ENCODE assay signal across 18 cellular contexts in the genomic region with DNA sequence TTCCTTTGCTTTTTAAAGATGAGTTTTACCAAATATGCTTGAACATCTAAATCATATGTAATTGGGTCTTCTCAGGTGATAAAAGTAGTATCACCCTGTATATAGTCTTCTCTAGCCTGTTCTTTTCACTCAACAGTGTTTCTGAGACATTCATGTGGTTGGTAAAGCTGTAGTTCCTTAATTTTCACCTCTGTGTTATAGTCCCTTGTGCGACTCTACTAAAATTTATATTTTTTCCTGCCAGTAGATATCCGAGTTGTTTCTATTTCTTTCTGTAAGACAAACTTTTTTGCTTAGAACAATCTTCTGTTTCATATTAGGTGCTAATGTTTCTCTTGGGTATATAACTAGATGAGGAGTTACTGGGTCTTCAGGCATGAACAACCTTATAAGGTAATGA. TPM values are rescaled to one million over a fixed set of nuclear protein-coding genes. Genes with fewer than 3 reads are reported as not detected.
A peak's percentile ranks its signal among the peaks of the same experiment; 100 is the strongest.
DNase-seq lines count a peak whose midpoint lies in the region; ATAC-seq, FAIRE-seq and TF ChIP-seq lines count a peak whose summit lies in the region.
"Had no signal": no experiment of that assay in that cellular context is flagged by ENCODE, and none has a peak within 500 bp of the region (broad histone marks: within the 10 kb centered on the region; RNA-seq: fewer than 3 reads in every experiment).

No MANE protein-coding gene starts in this region.

- no peak overlapping the region for H3K4me3 ChIP-seq in K562
- H3K4me3 ChIP-seq: A549, SJSA1 had no signal

- no peak overlapping the region for H3K4me3 Mint-ChIP-seq in activated T-cell treated with anti-CD3 and anti-CD28 coated beads, Interleukin-2, amount 50 U/mL, for 72 hours
- H3K4me3 Mint-ChIP-seq in type B pancreatic cell, result no peak overlapping the region
- H3K4me3 Mint-ChIP-seq: T-cell had no signal

- no peak overlapping the region for H3K4me2 ChIP-seq in K562 (ENCODE audit: insufficient read depth, low read length)
- H3K4me2 ChIP-seq: A549 had no signal

- DNase-seq in activated T-cell treated with anti-CD3 and anti-CD28 coated beads, Interleukin-2, amount 50 U/mL, for 72 hours, result no peak
- DNase-seq in activated T-cell treated with anti-CD3 and anti-CD28 coated beads for 4 hours (no peak), NAMALWA (ENCODE audit: low spot score) (peak; percentile 56), K562 (ENCODE audit: extremely low read depth in 1 of 4, low spot score in 3 of 4) (no peak), type B pancreatic cell (ENCODE audit: extremely low spot score, unreplicated experiment) (no peak), DMS 273 (lab: John Stamatoyannopoulos, UW; ENCODE audit: unreplicated experiment) (no peak), NCI-H187 (lab: John Stamatoyannopoulos, UW) (no peak), NCI-H748 treated with DMSO at 0.1 percent for 48 hours (lab: John Stamatoyannopoulos, UW) (no peak)
- DNase-seq: Caco-2, GOT3, NCI-H1092 treated with DMSO at 0.1 percent for 48 hours, NCI-H2107, NCI-H526 treated with DMSO at 0.1 percent for 48 hours, T-cell had no signal

- H3K9me3 ChIP-seq in K562 (replicated peaks; ENCODE audit: control insufficient read depth, insufficient read depth, low read depth, low read length), result no peaks in the 10 kb centered on the region
- H3K9me3 ChIP-seq: A549, Caco-2, SJSA1 had no signal

- CTCF ChIA-PET in K562 (lab: Yijun Ruan, JAX; ENCODE audit: low intra/inter-chr PET ratio), result no interaction called here

- no peak for TF ChIP-seq POLR2A in K562 (conservative IDR thresholded peaks at IDR 0.05)

- no peaks in the 10 kb centered on the region for H3K36me3 ChIP-seq in K562 (ENCODE audit: control insufficient read depth, insufficient read depth, low read length)
- H3K36me3 ChIP-seq: SJSA1 had no signal

- no peak overlapping the region for H3K27ac ChIP-seq in K562 (ENCODE audit: extremely low read depth, low read depth, low read length)
- H3K27ac ChIP-seq: A549, HL-60, SJSA1 had no signal

- H3K36me3 Mint-ChIP-seq in activated T-cell treated with anti-CD3 and anti-CD28 coated beads, Interleukin-2, amount 50 U/mL, for 72 hours (ENCODE audit: insufficient read depth in 2 of 2), result no peaks in the 10 kb centered on the region
- no peaks in the 10 kb centered on the region for H3K36me3 Mint-ChIP-seq in type B pancreatic cell
- H3K36me3 Mint-ChIP-seq: T-cell had no signal

- POLR2A ChIA-PET in K562 (lab: Yijun Ruan, JAX), result interaction anchor here (0.6 to 1.1 kb wide), 2 partner anchors 9 to 29 kb away, joined by 3 to 4 read pairs; no protein-coding TSS in a partner anchor

- no peaks in the 10 kb centered on the region for H3K79me2 ChIP-seq in K562 (ENCODE audit: control insufficient read depth, insufficient read depth, low read length)

- TF ChIP-seq CTCF in K562 (IDR thresholded peaks at IDR 0.05 in 2 of 3, conservative IDR thresholded peaks at IDR 0.05 in 1 of 3; ENCODE audit: insufficient read depth in 2 of 3, low read depth in 1 of 3, low read length in 3 of 3) (no peak), type B pancreatic cell (conservative IDR thresholded peaks at IDR 0.05) (no peak)

- WGBS in K562 (ENCODE audit: insufficient coverage, low coverage, missing lambda C conversion rate), result 16% methylated on average over 2 of the region's 2 CpGs

- peaks cover 35% of the 10 kb centered on the region for H3K4me1 Mint-ChIP-seq in activated T-cell treated with anti-CD3 and anti-CD28 coated beads, Interleukin-2, amount 50 U/mL, for 72 hours (ENCODE audit: low read depth)
- H3K4me1 Mint-ChIP-seq in type B pancreatic cell (ENCODE audit: unreplicated experiment), result peaks cover 14% of the 10 kb centered on the region

- no peaks in the 10 kb centered on the region for H3K9me1 ChIP-seq in K562 (ENCODE audit: control insufficient read depth, insufficient read depth, low read length)

- no peaks in the 10 kb centered on the region for H3K9me3 Mint-ChIP-seq in activated T-cell treated with anti-CD3 and anti-CD28 coated beads, Interleukin-2, amount 50 U/mL, for 72 hours
- no peaks in the 10 kb centered on the region for H3K9me3 Mint-ChIP-seq in type B pancreatic cell
- H3K9me3 Mint-ChIP-seq: T-cell had no signal

- H3K27me3 Mint-ChIP-seq in activated T-cell treated with anti-CD3 and anti-CD28 coated beads, Interleukin-2, amount 50 U/mL, for 72 hours (ENCODE audit: low read depth), result no peaks in the 10 kb centered on the region
- no peaks in the 10 kb centered on the region for H3K27me3 Mint-ChIP-seq in type B pancreatic cell
- H3K27me3 Mint-ChIP-seq: T-cell had no signal

- no peak for TF ChIP-seq EP300 in K562 (IDR thresholded peaks at IDR 0.05; ENCODE audit: low read length)

- H3K4me1 ChIP-seq in K562 (replicated peaks in 1 of 2; ENCODE audit: control insufficient read depth in 2 of 2, insufficient read depth in 2 of 2, low read length in 2 of 2), result peaks cover 2 to 20% of the 10 kb centered on the region in 2 experiments
- H3K4me1 ChIP-seq: A549, SJSA1 had no signal

- BruUV-seq in K562 (replicated peaks; lab: Mats Ljungman, UMichigan), result no TSS peak

- no peak for ATAC-seq in activated T-cell treated with anti-CD3 and anti-CD28 coated beads, Interleukin-2, amount 50 U/mL, for 72 hours (replicated peaks in 1 of 2)
- no peak for ATAC-seq in K562
- ATAC-seq: A549, T-cell had no signal

- no peak for TF ChIP-seq RAD21 in K562 (CRISPR knock-in tag; conservative IDR thresholded peaks at IDR 0.05 in 1 of 2, IDR thresholded peaks at IDR 0.05 in 1 of 2)

- H2AFZ ChIP-seq in K562 (ENCODE audit: low read depth, low read length), result no peak overlapping the region

- H3K27ac Mint-ChIP-seq in activated T-cell treated with anti-CD3 and anti-CD28 coated beads, Interleukin-2, amount 50 U/mL, for 72 hours, result peak overlapping the region; percentile 51
- H3K27ac Mint-ChIP-seq in type B pancreatic cell, result no peak overlapping the region
- H3K27ac Mint-ChIP-seq: T-cell had no signal

- H3K9ac ChIP-seq in K562 (ENCODE audit: insufficient read depth in 1 of 2, low read depth in 2 of 2, low read length in 2 of 2), result no peak overlapping the region

- peaks cover 8% of the 10 kb centered on the region; the same call in 1 of the 2 replicates for H4K20me1 ChIP-seq in K562 (replicated peaks; ENCODE audit: control insufficient read depth, insufficient read depth, low read length)

- in situ Hi-C loops in K562 (cut with MboI), result no loop called here

- FAIRE-seq in K562 (lab: Jason Lieb, UNC), result no peak
- FAIRE-seq: A549, HTR-8/SVneo had no signal

- intact Hi-C loops in K562 (cut with micrococcal nuclease), result no loop called here

- H3K27me3 ChIP-seq in K562 (ENCODE audit: control insufficient read depth in 2 of 2, insufficient read depth in 2 of 2, low read length in 2 of 2), result peaks cover 9 to 21% of the 10 kb centered on the region in 2 experiments; a peak in 3 of 5 replicates

TF ChIP-seq in K562, 482 proteins besides CTCF, POLR2A, EP300 and RAD21:
- TF ChIP-seq, protein P1, sequence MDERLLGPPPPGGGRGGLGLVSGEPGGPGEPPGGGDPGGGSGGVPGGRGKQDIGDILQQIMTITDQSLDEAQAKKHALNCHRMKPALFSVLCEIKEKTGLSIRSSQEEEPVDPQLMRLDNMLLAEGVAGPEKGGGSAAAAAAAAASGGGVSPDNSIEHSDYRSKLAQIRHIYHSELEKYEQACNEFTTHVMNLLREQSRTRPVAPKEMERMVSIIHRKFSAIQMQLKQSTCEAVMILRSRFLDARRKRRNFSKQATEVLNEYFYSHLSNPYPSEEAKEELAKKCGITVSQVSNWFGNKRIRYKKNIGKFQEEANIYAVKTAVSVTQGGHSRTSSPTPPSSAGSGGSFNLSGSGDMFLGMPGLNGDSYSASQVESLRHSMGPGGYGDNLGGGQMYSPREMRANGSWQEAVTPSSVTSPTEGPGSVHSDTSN (CRISPR knock-in tag; IDR thresholded peaks at IDR 0.05; ENCODE audit: low read depth), result no peak
- TF ChIP-seq, protein P1 (tag; conservative IDR thresholded peaks at IDR 0.05; ENCODE audit: low read depth), result no peak
- TF ChIP-seq CREB1 (IDR thresholded peaks at IDR 0.05) (no peak), CREB1 (CRISPR knock-in tag; IDR thresholded peaks at IDR 0.05) (no peak), GTF2E2 (tag; IDR thresholded peaks at IDR 0.05) (peak; percentile 83), TAF15 (IDR thresholded peaks at IDR 0.05; ENCODE audit: low read depth, low read length) (no peak)

RNA-seq across cellular contexts. Expression of a gene that starts 35.6 kb away (rescaled TPM):
- total RNA-seq in activated T-cell treated with anti-CD3 and anti-CD28 coated beads, Interleukin-2, amount 50 U/mL, for 72 hours, result 10 to 100 TPM; 29.6 to 32.0 TPM
- 58.3 and 92.7 TPM in 2 replicates for total RNA-seq in K562 (2011; cell fraction: chromatin; rRNA removed; ENCODE audit: low replicate concordance)
- total RNA-seq in K562 (2011; cell fraction: nucleolus; rRNA removed), result 54.4 and 68.0 TPM in 2 replicates
- 90.3 and 115 TPM in 2 replicates for total RNA-seq in K562 (2011; cell fraction: nucleoplasm; rRNA removed)
- total RNA-seq in K562 (2014; rRNA removed) (23.8 and 25.5 TPM in 2 replicates), K562 (2014; rRNA removed; fragmentation: Illumina TruSeq; extraction: Trizol) (51.3 and 58.3 TPM in 2 replicates), K562 (2015; rRNA removed; fragmentation: Illumina TruSeq; extraction: Trizol) (45.0 and 47.8 TPM in 2 replicates), K562 (2021) (70.2 and 73.4 TPM in 2 replicates), type B pancreatic cell (ENCODE audit: low replicate concordance) (59.0 and 83.6 TPM in 2 replicates)
- polyA plus RNA-seq in K562 (2011; rRNA removed) (71.7 and 100 TPM in 2 replicates), K562 (2014; fragmentation: Illumina TruSeq; extraction: Trizol) (71.9 and 81.5 TPM in 2 replicates), K562 (2014; fragmentation: Nextera tagmentation; extraction: Ambion mirVana) (100 to 1,000 TPM; 171 to 214 TPM), K562 (2014; rRNA removed) (53.5 and 54.1 TPM in 2 replicates)
- 41.5 and 68.5 TPM in 2 replicates for polyA plus RNA-seq in K562 (2011; cell fraction: cytosol; rRNA removed)
- polyA plus RNA-seq in K562 (2011; cell fraction: nucleus; rRNA removed), result 15.7 and 22.1 TPM in 2 replicates
- polyA plus RNA-seq in K562 (2012), result 94.6 and 111 TPM in 2 replicates
- polyA minus RNA-seq in K562 (2011; rRNA and poly(A)+ RNA removed), result 68.6 and 85.2 TPM in 2 replicates
- polyA minus RNA-seq in K562 (2011; cell fraction: cytosol; rRNA and poly(A)+ RNA removed), result 27.0 and 38.1 TPM in 2 replicates
- 14.4 and 20.3 TPM in 2 replicates for polyA minus RNA-seq in K562 (2011; cell fraction: nucleus; rRNA and poly(A)+ RNA removed)
